ENCODE assay signal across 24 cellular contexts in the genomic region with DNA sequence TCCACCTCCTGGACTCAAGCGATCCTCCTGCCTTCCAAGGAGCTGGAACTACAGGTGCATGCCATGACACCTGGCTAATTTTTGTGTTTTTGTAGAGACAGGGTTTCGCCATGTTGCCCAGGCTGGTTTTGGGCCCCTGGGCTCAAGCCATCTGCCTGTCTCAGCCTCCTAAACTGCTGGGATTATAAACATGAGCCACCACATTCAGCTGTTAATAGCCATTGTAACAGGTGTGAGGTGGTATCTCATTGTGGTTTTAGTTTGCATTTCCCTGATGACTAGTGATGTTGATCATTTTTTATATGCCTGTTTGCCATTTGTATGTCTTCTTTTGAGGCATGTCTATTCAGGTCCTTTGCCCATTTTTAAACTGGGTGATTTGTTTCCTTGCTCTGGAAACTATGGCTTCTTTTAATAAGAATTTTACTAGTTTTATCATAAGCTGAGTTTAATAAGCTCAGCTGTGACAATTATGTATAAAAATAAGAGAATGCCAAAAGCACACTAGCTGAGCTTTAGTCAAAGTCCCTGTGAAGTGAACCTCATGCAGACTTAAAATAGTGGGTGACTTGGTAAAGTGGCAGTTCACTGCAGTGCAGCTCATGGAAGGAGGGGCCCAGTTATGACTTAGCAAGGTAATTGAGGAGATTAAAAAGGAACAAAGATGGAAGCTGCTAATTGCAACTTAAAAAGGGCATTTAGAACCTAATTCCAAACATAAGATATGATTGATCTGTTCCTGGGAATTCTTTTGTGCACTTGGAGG.
DNase-seq lines count a peak whose midpoint lies in the region; ATAC-seq and FAIRE-seq lines count a peak whose summit lies in the region.
"Had no signal": no experiment of that assay in that cellular context is flagged by ENCODE, and none has a peak within 500 bp of the region (broad histone marks: within the 10 kb centered on the region; RNA-seq: fewer than 3 reads in every experiment).

No MANE protein-coding gene starts in this region.

- H3K36me3 Mint-ChIP-seq in naive thymus-derived CD8-positive, alpha-beta T cell = no peaks in the 10 kb centered on the region
- H3K36me3 Mint-ChIP-seq: natural killer cell had no signal

- H3K9me3 Mint-ChIP-seq in naive thymus-derived CD8-positive, alpha-beta T cell = no peaks in the 10 kb centered on the region
- H3K9me3 Mint-ChIP-seq: T-helper 2 cell treated with Interferon-gamma antibody and Interleukin-4, amounts not matched to agents 5 μg/mL and 100 μg/mL, for 36 hours had no signal

- DNase-seq in NCI-H2081 (lab: John Stamatoyannopoulos, UW) = peak; percentile 22 to 73
- peak; percentile 15 to 52 for DNase-seq in SJCRH30
- no peak for DNase-seq in H7
- DNase-seq in DMS53 (lab: John Stamatoyannopoulos, UW) = no peak
- no peak for DNase-seq in naive thymus-derived CD8-positive, alpha-beta T cell
- DNase-seq: activated CD4-positive, CD25-positive, alpha-beta regulatory T cell; activated CD8-positive, alpha-beta memory T cell treated with anti-CD3 and anti-CD28 coated beads for 24 hours; brain microvascular endothelial cell; COR-L47; dermis blood vessel endothelial cell; glutamatergic neuron; lower lobe of right lung; natural killer cell; NCI-H187 treated with DMSO at 0.1 percent for 48 hours; posterior cingulate gyrus; SIG-M5 had no signal

- FAIRE-seq in A204.1 (lab: Jason Lieb, UNC) = peak; percentile 29
- FAIRE-seq: GM12891, H1 had no signal

- no peak overlapping the region for H3K4me3 Mint-ChIP-seq in naive thymus-derived CD8-positive, alpha-beta T cell
- H3K4me3 Mint-ChIP-seq: natural killer cell; T-helper 2 cell treated with Interferon-gamma antibody and Interleukin-4, amounts not matched to agents 5 μg/mL and 100 μg/mL, for 36 hours had no signal

- peaks cover 3 to 21% (median 6%) of the 10 kb centered on the region in 5 donors for H3K27me3 Mint-ChIP-seq in naive thymus-derived CD8-positive, alpha-beta T cell

- peaks cover 10% of the 10 kb centered on the region; the same call in 1 of the 2 replicates for H3K4me1 ChIP-seq in SJCRH30
- H3K4me1 ChIP-seq: lower lobe of right lung, vagina had no signal

- POLR2A ChIA-PET in naive thymus-derived CD8-positive, alpha-beta T cell (lab: Charles Lee) = no interaction called here

- no peak overlapping the region for H3K27ac ChIP-seq in SJCRH30
- H3K27ac ChIP-seq: brain microvascular endothelial cell, lower lobe of right lung, vagina had no signal

- ATAC-seq in GM18520 (IDR thresholded peaks at IDR 0.05; ENCODE audit: unreplicated experiment) = peak; percentile 51
- ATAC-seq in GM18502 (IDR thresholded peaks at IDR 0.05; ENCODE audit: poor library complexity, unreplicated experiment) = no peak
- no peak for ATAC-seq in naive thymus-derived CD8-positive, alpha-beta T cell
- ATAC-seq: esophagus mucosa, lower lobe of right lung, natural killer cell had no signal

- H3K4me3 ChIP-seq in SJCRH30 (no peak overlapping the region), H7 (ENCODE audit: insufficient read depth, low read depth, low read length) (no peak overlapping the region)
- H3K4me3 ChIP-seq: lower lobe of right lung, vagina had no signal

- H3K9me3 ChIP-seq in SJCRH30 (replicated peaks) = no peaks in the 10 kb centered on the region
- H3K9me3 ChIP-seq: lower lobe of right lung, vagina had no signal

- H3K27me3 ChIP-seq in SJCRH30 (no peaks in the 10 kb centered on the region), H7 (ENCODE audit: control insufficient read depth, insufficient read depth, low read length) (no peaks in the 10 kb centered on the region)
- H3K27me3 ChIP-seq: brain microvascular endothelial cell, vagina had no signal

- no peaks in the 10 kb centered on the region for H3K4me1 Mint-ChIP-seq in naive thymus-derived CD8-positive, alpha-beta T cell
- H3K4me1 Mint-ChIP-seq: natural killer cell had no signal

- H3K36me3 ChIP-seq in SJCRH30 = no peaks in the 10 kb centered on the region
- no peaks in the 10 kb centered on the region for H3K36me3 ChIP-seq in H7 (replicated peaks; ENCODE audit: control insufficient read depth, insufficient read depth, low read length)
- H3K36me3 ChIP-seq: brain microvascular endothelial cell, lower lobe of right lung, vagina had no signal

- H3K27ac Mint-ChIP-seq in naive thymus-derived CD8-positive, alpha-beta T cell = no peak overlapping the region
- H3K27ac Mint-ChIP-seq: natural killer cell; T-helper 2 cell treated with Interferon-gamma antibody and Interleukin-4, amounts not matched to agents 5 μg/mL and 100 μg/mL, for 36 hours had no signal

Comparison
In these comparisons a context has a peak if more than half of its experiments do, and no peak if none do; other contexts are left out.
1. DNase-seq: peak in NCI-H2081 (2 of 2) and SJCRH30 (2 of 2); none in H7 (single experiment), DMS53 (single experiment) and naive thymus-derived CD8-positive, alpha-beta T cell (0 of 10).